ENCODE assay signal across 11 cellular contexts in the genomic region with DNA sequence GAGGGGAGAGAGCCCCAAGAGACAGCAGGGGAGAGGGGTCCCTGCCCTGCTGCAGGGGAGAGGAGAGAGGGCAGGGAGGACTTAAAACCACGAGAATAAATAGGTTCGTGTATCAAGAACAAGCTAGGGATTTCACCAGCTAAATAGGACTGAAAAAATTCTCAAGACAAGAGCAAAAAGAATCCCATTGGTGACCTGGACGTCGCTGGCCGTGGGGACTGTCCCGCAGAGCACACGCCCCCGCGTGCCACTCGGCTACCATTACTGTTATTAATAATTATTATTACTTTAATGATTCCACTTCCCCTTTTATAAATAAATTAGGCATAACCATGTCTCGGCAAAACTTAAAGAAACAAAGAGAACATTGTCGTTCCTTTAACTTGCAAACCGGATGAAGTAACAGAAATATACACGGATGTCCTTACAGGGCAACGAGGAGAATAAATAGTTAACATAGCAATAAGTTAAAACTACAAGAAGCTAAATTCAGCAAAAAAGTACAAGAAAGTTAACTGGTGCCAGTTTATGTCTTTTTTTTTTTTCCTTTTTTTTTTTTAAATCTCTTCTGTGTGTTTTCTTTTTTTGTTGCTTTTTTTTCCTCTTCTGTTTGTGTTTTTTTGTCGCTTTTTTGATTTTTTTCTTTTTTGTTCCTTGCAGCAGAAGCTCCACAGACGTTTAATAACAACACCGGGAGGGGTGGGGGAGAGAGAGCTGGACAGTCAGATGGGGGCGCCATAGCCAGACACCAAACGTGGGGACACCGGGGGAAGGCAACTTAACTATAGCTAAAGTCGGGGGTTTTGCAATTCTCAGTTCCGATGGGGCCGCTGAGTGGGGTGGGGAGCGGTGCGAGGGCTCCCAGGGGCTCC. TPM values are rescaled to one million over a fixed set of nuclear protein-coding genes. Genes with fewer than 3 reads are reported as not detected.
DNase-seq lines count a peak whose midpoint lies in the region; FAIRE-seq and TF ChIP-seq lines count a peak whose summit lies in the region.
"Had no signal": no experiment of that assay in that cellular context is flagged by ENCODE, and none has a peak within 500 bp of the region (broad histone marks: within the 10 kb centered on the region; RNA-seq: fewer than 3 reads in every experiment).

No MANE protein-coding gene starts in this region.

- H3K79me2 ChIP-seq in Loucy (ENCODE audit: insufficient read depth, low read length) (no peaks in the 10 kb centered on the region), osteoblast (ENCODE audit: insufficient read depth, low read length) (no peaks in the 10 kb centered on the region)

- no peak for FAIRE-seq in GM19239 (lab: Jason Lieb, UNC)

- peak overlapping the region; percentile 49 for H3K4me3 ChIP-seq in GM12864 (ENCODE audit: low read depth, low read length)
- H3K4me3 ChIP-seq in Loucy (ENCODE audit: low read length, poor library complexity, severe bottlenecking), result no peak overlapping the region
- peak overlapping the region; percentile 43 for H3K4me3 ChIP-seq in choroid plexus epithelial cell (ENCODE audit: low read depth, low read length)
- H3K4me3 ChIP-seq in osteoblast (ENCODE audit: insufficient read depth, low read length), result peak overlapping the region; percentile 19
- no peak overlapping the region for H3K4me3 ChIP-seq in colonic mucosa
- H3K4me3 ChIP-seq: esophagus muscularis mucosa had no signal

- peak; percentile 45 for TF ChIP-seq CTCF in GM12864 (IDR thresholded peaks at IDR 0.05; ENCODE audit: low read depth, low read length, missing control alignments)
- TF ChIP-seq CTCF in Loucy (conservative IDR thresholded peaks at IDR 0.05; ENCODE audit: low read length), result peak; percentile 54
- peak; percentile 39 for TF ChIP-seq CTCF in choroid plexus epithelial cell (conservative IDR thresholded peaks at IDR 0.05; ENCODE audit: low read depth, low read length)
- TF ChIP-seq CTCF in osteoblast (IDR thresholded peaks at IDR 0.05; ENCODE audit: extremely low read depth, low read depth, low read length), result peak; percentile 29
- TF ChIP-seq CTCF in colonic mucosa (IDR thresholded peaks at IDR 0.05), result no peak

- H3K36me3 ChIP-seq in Loucy (ENCODE audit: insufficient read depth, low read length) (peaks cover 22% of the 10 kb centered on the region; the same call in 1 of the 2 replicates), osteoblast (ENCODE audit: insufficient read depth, low read length) (peaks cover 7% of the 10 kb centered on the region), colonic mucosa (no peaks in the 10 kb centered on the region)

- H3K27ac ChIP-seq in osteoblast (ENCODE audit: low read depth, low read length) (no peak overlapping the region), colonic mucosa (no peak overlapping the region)
- H3K27ac ChIP-seq: esophagus muscularis mucosa had no signal

- H3K9ac ChIP-seq in Loucy (ENCODE audit: low read depth, low read length, poor library complexity, severe bottlenecking), result no peak overlapping the region
- no peak overlapping the region for H3K9ac ChIP-seq in colonic mucosa (ENCODE audit: low read depth in 2 of 2, low read length in 2 of 2)

- H4K20me1 ChIP-seq in Loucy (ENCODE audit: insufficient read depth, low read length, poor library complexity, severe bottlenecking), result no peaks in the 10 kb centered on the region
- no peaks in the 10 kb centered on the region for H4K20me1 ChIP-seq in osteoblast (ENCODE audit: insufficient read depth, low read length)

- H3K9me3 ChIP-seq in Loucy (ENCODE audit: insufficient read depth, low read depth, low read length), result no peaks in the 10 kb centered on the region
- H3K9me3 ChIP-seq in osteoblast (ENCODE audit: low read depth, low read length), result no peaks in the 10 kb centered on the region
- H3K9me3 ChIP-seq in colonic mucosa, result no peaks in the 10 kb centered on the region
- H3K9me3 ChIP-seq: esophagus muscularis mucosa had no signal

- intact Hi-C loops in colonic mucosa (cut with DNase I), result no loop called here

- H3K9me2 ChIP-seq in Loucy (replicated peaks; ENCODE audit: low read depth, low read length), result no peaks in the 10 kb centered on the region

- H3K4me2 ChIP-seq in Loucy (ENCODE audit: low read depth, low read length, poor library complexity, severe bottlenecking) (no peak overlapping the region), osteoblast (ENCODE audit: insufficient read depth, low read length) (peak overlapping the region; percentile 67)

- H2AFZ ChIP-seq in Loucy (ENCODE audit: low read length) (no peak overlapping the region), osteoblast (ENCODE audit: low read length) (peak overlapping the region; percentile 51)

- no peaks in the 10 kb centered on the region for H3K4me1 ChIP-seq in Loucy (ENCODE audit: insufficient read depth, low read length, poor library complexity, severe bottlenecking)
- no peaks in the 10 kb centered on the region for H3K4me1 ChIP-seq in osteoblast (ENCODE audit: insufficient read depth, low read length)
- H3K4me1 ChIP-seq in colonic mucosa, result no peaks in the 10 kb centered on the region

- H3K27me3 ChIP-seq in Loucy (ENCODE audit: insufficient read depth, low read length, poor library complexity, severe bottlenecking), result no peaks in the 10 kb centered on the region
- no peaks in the 10 kb centered on the region for H3K27me3 ChIP-seq in osteoblast (ENCODE audit: insufficient read depth, low read length)
- no peaks in the 10 kb centered on the region for H3K27me3 ChIP-seq in colonic mucosa

- no peak for DNase-seq in GM12864 (ENCODE audit: low read depth)
- DNase-seq in choroid plexus epithelial cell (ENCODE audit: low read depth), result peak; percentile 25
- peak; percentile 82 for DNase-seq in osteoblast (ENCODE audit: insufficient read length, low spot score, missing footprints)
- DNase-seq in NCI-H2227 treated with DMSO at 0.1 percent for 48 hours (lab: John Stamatoyannopoulos, UW), result no peak
- no peak for DNase-seq in T-helper 1 cell
- no peak for DNase-seq in colonic mucosa
- DNase-seq in GM19239 (ENCODE audit: insufficient read length, low spot score), result no peak
- DNase-seq: activated CD8-positive, alpha-beta memory T cell treated with anti-CD3 and anti-CD28 coated beads, Interleukin-2, amount 50 U/mL, for 4 hours; NCI-H510A had no signal

- no peaks in the 10 kb centered on the region for H3F3A ChIP-seq in Loucy (ENCODE audit: low read depth)

RNA-seq across cellular contexts. Expression of gene PRKCSH, which starts 16.7 kb away (rescaled TPM):
- total RNA-seq in osteoblast (117 and 119 TPM in 2 replicates), colonic mucosa (100 to 1,000 TPM; 308 to 434 TPM)

RNA-seq across cellular contexts. Expression of gene ODAD3, which starts 17.3 kb away (rescaled TPM):
- total RNA-seq in osteoblast (under 0.01 TPM in 2 replicates), colonic mucosa (under 1 TPM in 1 of 2 donors, not detected in 1; 0.22 TPM)

RNA-seq across cellular contexts. Expression of gene ELAVL3, which starts 28.7 kb away (rescaled TPM):
- total RNA-seq in osteoblast (0.72 TPM in 1 of 2 replicates, not detected in the other), colonic mucosa (under 1 TPM; 0.25 to 0.50 TPM)

RNA-seq across cellular contexts. Expression of gene RGL3, which starts 33.1 kb away (rescaled TPM):
- 0.29 and 0.36 TPM in 2 replicates for total RNA-seq in osteoblast
- total RNA-seq in colonic mucosa, result 10 to 100 TPM; 13.8 to 32.7 TPM

RNA-seq across cellular contexts. Expression of gene ZNF653, which starts 53.5 kb away (rescaled TPM):
- total RNA-seq in osteoblast (2.9 and 3.5 TPM in 2 replicates), colonic mucosa (10 to 100 TPM; 10.6 to 14.2 TPM)

Comparison
In these comparisons a context has a peak if more than half of its experiments do, and no peak if none do; other contexts are left out.
1. DNase-seq: peak in choroid plexus epithelial cell (single experiment) and osteoblast (single experiment); none in GM12864 (single experiment), NCI-H2227 treated with DMSO at 0.1 percent for 48 hours (single experiment), T-helper 1 cell (0 of 5), colonic mucosa (single experiment) and GM19239 (single experiment).
2. H3K4me3 ChIP-seq: peak in GM12864 (single experiment), choroid plexus epithelial cell (single experiment) and osteoblast (single experiment); none in Loucy (single experiment) and colonic mucosa (single experiment).